ENCODE assay signal across 34 cellular contexts in genomic region chr11:82653752-82654151, GRCh38.
"Had no signal": no experiment of that assay in that cellular context is flagged by ENCODE, and none has a peak within 500 bp of the region (broad histone marks: within the 10 kb centered on the region; RNA-seq: fewer than 3 reads in every experiment).

No MANE protein-coding gene starts in this region.

- H3K9me3 ChIP-seq: MG63 had no signal

- H3K27me3 ChIP-seq: MG63 had no signal

- H3K9ac ChIP-seq: KMS-11 had no signal

- H3K4me3 ChIP-seq: MG63 had no signal

- DNase-seq: Karpas-422, Kasumi-1, KG1, MG63, MM.1S, MV-4-11, NCI-H1048, NCI-H1092, NCI-H1092 treated with DMSO at 0.1 percent for 48 hours, NCI-H1105, NCI-H1105 treated with DMSO at 0.1 percent for 48 hours, NCI-H1417, NCI-H1417 treated with DMSO at 0.1 percent for 48 hours, NCI-H1436, NCI-H1436 treated with DMSO at 0.1 percent for 48 hours, NCI-H146, NCI-H1694, NCI-H1694 treated with DMSO at 0.1 percent for 48 hours, NCI-H187, NCI-H187 treated with DMSO at 0.1 percent for 48 hours, NCI-H1930, NCI-H2029, NCI-H2029 treated with DMSO at 0.1 percent for 48 hours, NCI-H2081, NCI-H2081 treated with DMSO at 0.1 percent for 48 hours, NCI-H2107, NCI-H2171, NCI-H2171 treated with DMSO at 0.1 percent for 48 hours, NCI-H2227 treated with DMSO at 0.1 percent for 48 hours, NCI-H226, NCI-H345, NCI-H446, NCI-H446 treated with DMSO at 0.1 percent for 48 hours had no signal

- H3K27ac ChIP-seq: KMS-11 had no signal

- H3K36me3 ChIP-seq: MG63 had no signal

- H3K4me2 ChIP-seq: KMS-11 had no signal
